In the genomic region with DNA sequence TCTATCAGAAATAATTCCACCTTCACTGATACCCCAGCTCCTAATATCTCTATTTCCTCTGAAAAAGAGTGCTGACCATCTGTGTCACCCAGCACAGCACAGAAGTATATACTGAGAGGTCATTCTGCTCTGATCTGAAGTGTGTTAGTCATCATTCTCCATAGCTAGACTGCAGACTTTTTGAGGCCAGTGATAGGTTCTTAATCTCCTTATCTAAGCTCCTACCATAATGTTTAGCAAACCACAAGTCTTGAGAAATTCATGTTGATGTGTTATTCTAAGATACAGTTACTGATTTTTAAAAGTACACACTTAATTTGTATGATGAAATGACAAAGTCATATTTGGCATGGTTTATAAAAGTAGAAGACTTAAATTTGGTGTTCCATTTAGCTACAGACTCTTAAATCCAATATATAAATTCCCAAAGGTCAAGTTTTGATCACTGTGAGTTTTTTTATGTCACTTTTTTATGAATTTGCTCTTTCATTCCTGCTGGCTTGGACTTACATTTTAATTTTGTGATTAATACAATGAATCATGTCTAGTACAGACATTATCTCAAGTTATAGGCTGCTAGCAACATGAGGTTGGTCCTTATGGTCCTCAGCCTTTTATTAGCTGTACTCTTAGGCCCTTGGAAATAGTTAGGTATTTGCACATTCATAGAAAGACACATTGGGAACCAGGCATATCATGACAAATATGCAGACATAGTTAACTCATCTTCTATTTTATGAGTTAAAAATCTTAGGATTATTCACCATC, we compare ENCODE assay signal across 1 cellular context.
TF ChIP-seq lines count a peak whose summit lies in the region.

No MANE protein-coding gene starts in this region.

TF ChIP-seq in IMR-90, 13 proteins besides CTCF, POLR2A, EP300 and RAD21:
- TF ChIP-seq RFX5 (IDR thresholded peaks at IDR 0.05; ENCODE audit: low read depth, low read length): no peak
- TF ChIP-seq MAFK (IDR thresholded peaks at IDR 0.05; ENCODE audit: low read depth, low read length): no peak
- TF ChIP-seq MXI1 (IDR thresholded peaks at IDR 0.05; ENCODE audit: borderline replicate concordance, low read depth, low read length): no peak
- TF ChIP-seq ELK1 (IDR thresholded peaks at IDR 0.05; ENCODE audit: borderline replicate concordance, low read depth, low read length): no peak
- TF ChIP-seq FOS (IDR thresholded peaks at IDR 0.05; ENCODE audit: low read depth, low read length): no peak
- TF ChIP-seq CHD1 (IDR thresholded peaks at IDR 0.05; ENCODE audit: low read depth, low read length): no peak
- TF ChIP-seq BHLHE40 (IDR thresholded peaks at IDR 0.05; ENCODE audit: low read depth, low read length): no peak
- no peak for TF ChIP-seq SMC3 (IDR thresholded peaks at IDR 0.05; ENCODE audit: low read depth, low read length)
- TF ChIP-seq USF2 (IDR thresholded peaks at IDR 0.05; ENCODE audit: low read depth, low read length): no peak
- TF ChIP-seq CEBPB (IDR thresholded peaks at IDR 0.05; ENCODE audit: low read depth, low read length): no peak
- no peak for TF ChIP-seq RCOR1 (IDR thresholded peaks at IDR 0.05; ENCODE audit: insufficient replicate concordance, low read length)
- TF ChIP-seq MAZ (IDR thresholded peaks at IDR 0.05; ENCODE audit: borderline replicate concordance, low read depth, low read length): no peak
- TF ChIP-seq NFE2L2 (IDR thresholded peaks at IDR 0.05; ENCODE audit: low read depth, low read length): no peak
